In genomic region chr22:38074181-38075104, GRCh38 we compare ENCODE assay signal across 12 cellular contexts. TPM values are rescaled to one million over a fixed set of nuclear protein-coding genes. Genes with fewer than 3 reads are reported as not detected.
A peak's percentile ranks its signal among the peaks of the same experiment; 100 is the strongest.
DNase-seq lines count a peak whose midpoint lies in the region; ATAC-seq and TF ChIP-seq lines count a peak whose summit lies in the region.
"Had no signal": no experiment of that assay in that cellular context is flagged by ENCODE, and none has a peak within 500 bp of the region (broad histone marks: within the 10 kb centered on the region; RNA-seq: fewer than 3 reads in every experiment).

No MANE protein-coding gene starts in this region.

- no peaks in the 10 kb centered on the region for H3K36me3 ChIP-seq in adipocyte (ENCODE audit: control insufficient read depth, insufficient read depth, low read length, severe bottlenecking)

- H3K4me1 Mint-ChIP-seq in natural killer cell: no peaks in the 10 kb centered on the region
- H3K4me1 Mint-ChIP-seq: activated CD4-positive, alpha-beta T cell treated with anti-CD3 and anti-CD28 coated beads for 36 hours had no signal

- POLR2A ChIA-PET in AG04449 (lab: Yijun Ruan, JAX): interaction anchor here (0.6 to 0.7 kb wide), 2 partner anchors 8 to 58 kb away, joined by 3 read pairs; no protein-coding TSS in a partner anchor

- H3K27me3 ChIP-seq in adipocyte (replicated peaks; ENCODE audit: control insufficient read depth, insufficient read depth, low read length): no peaks in the 10 kb centered on the region
- H3K27me3 ChIP-seq: transverse colon had no signal

- H3K4me1 ChIP-seq in adipocyte (ENCODE audit: control insufficient read depth, insufficient read depth, low read length): no peaks in the 10 kb centered on the region
- H3K4me1 ChIP-seq: transverse colon had no signal

- no peak overlapping the region for H3K4me3 ChIP-seq in AG04449 (ENCODE audit: low read depth, low read length)
- H3K4me3 ChIP-seq in adipocyte (ENCODE audit: low read length): no peak overlapping the region
- H3K4me3 ChIP-seq in fibroblast of pulmonary artery (replicated peaks; ENCODE audit: low read depth, low read length): no peak overlapping the region
- H3K4me3 ChIP-seq: transverse colon had no signal

- no peaks in the 10 kb centered on the region for H3K9me3 ChIP-seq in adipocyte (ENCODE audit: control insufficient read depth, low read length)
- H3K9me3 ChIP-seq: transverse colon had no signal

- DNase-seq in AG04449 (ENCODE audit: low read depth, low spot score): no peak
- DNase-seq in adipocyte (ENCODE audit: low read depth): peak; percentile 27
- DNase-seq in fibroblast of pulmonary artery (ENCODE audit: low read depth): peak; percentile 58
- peak; percentile 39 for DNase-seq in myocyte (ENCODE audit: low read depth)
- no peak for DNase-seq in natural killer cell
- no peak for DNase-seq in NCI-H2107 (lab: John Stamatoyannopoulos, UW)
- DNase-seq: activated CD4-positive, alpha-beta T cell treated with anti-CD3 and anti-CD28 coated beads for 36 hours; SW 1271; transverse colon had no signal

- H3K27me3 Mint-ChIP-seq in natural killer cell (ENCODE audit: low read depth in 2 of 2): no peaks in the 10 kb centered on the region

- no peak overlapping the region for H3K27ac Mint-ChIP-seq in natural killer cell
- H3K27ac Mint-ChIP-seq: activated CD4-positive, alpha-beta T cell treated with anti-CD3 and anti-CD28 coated beads for 36 hours had no signal

- H3K9me3 Mint-ChIP-seq in natural killer cell: no peaks in the 10 kb centered on the region

- no peaks in the 10 kb centered on the region for H3K36me3 Mint-ChIP-seq in natural killer cell

- no peak for ATAC-seq in natural killer cell
- no peak for ATAC-seq in HG02884 (IDR thresholded peaks at IDR 0.05; ENCODE audit: unreplicated experiment)
- no peak for ATAC-seq in GM21619 (IDR thresholded peaks at IDR 0.05; ENCODE audit: unreplicated experiment)
- ATAC-seq: activated CD4-positive, alpha-beta T cell treated with anti-CD3 and anti-CD28 coated beads for 36 hours had no signal

- intact Hi-C loops in natural killer cell (cut with micrococcal nuclease): no loop called here

- H3K9ac ChIP-seq in adipocyte (ENCODE audit: low read length): no peak overlapping the region

- CTCF ChIA-PET in AG04449 (lab: Yijun Ruan, JAX): interaction anchor here (0.6 to 2.6 kb wide), 17 partner anchors 9 to 692 kb away, joined by 3 to 11 read pairs (median 4); partner anchors contain the start of gene PICK1

- no peak overlapping the region for H3K4me3 Mint-ChIP-seq in natural killer cell
- H3K4me3 Mint-ChIP-seq: activated CD4-positive, alpha-beta T cell treated with anti-CD3 and anti-CD28 coated beads for 36 hours had no signal

- TF ChIP-seq CTCF in AG04449 (IDR thresholded peaks at IDR 0.05; ENCODE audit: insufficient read depth, low read length, missing control alignments) (peak; percentile 79), fibroblast of pulmonary artery (IDR thresholded peaks at IDR 0.05; ENCODE audit: low read length, missing control alignments) (peak; percentile 59), natural killer cell (IDR thresholded peaks at IDR 0.05) (no peak)

RNA-seq across cellular contexts. Expression of gene SLC16A8, which starts 9.5 kb away (rescaled TPM):
- total RNA-seq in myocyte: 0.56 TPM in 1 of 2 replicates, not detected in the other
- 0.15 TPM for polyA plus RNA-seq in myocyte (2012)
- total RNA-seq in natural killer cell: 1 to 10 TPM in 1 of 3 donors, not detected in 2; 1.0 TPM
- total RNA-seq: activated CD4-positive, alpha-beta T cell treated with anti-CD3 and anti-CD28 coated beads for 36 hours; OCI-LY7; transverse colon had no signal

RNA-seq across cellular contexts. Expression of gene PICK1, which starts 17.2 kb away (rescaled TPM):
- total RNA-seq in myocyte (6.3 and 8.7 TPM in 2 replicates), natural killer cell (10 to 100 TPM; 28.4 to 30.9 (median 29.9) TPM)
- 6.0 TPM for polyA plus RNA-seq in myocyte (2012)

RNA-seq across cellular contexts. Expression of gene BAIAP2L2, which starts 36.0 kb away (rescaled TPM):
- total RNA-seq in myocyte (0.10 and 0.45 TPM in 2 replicates), natural killer cell (1 to 10 TPM in 2 of 3 donors, under 1 TPM in 1; 0.99 to 1.9 (median 1.2) TPM)
- 0.28 TPM for polyA plus RNA-seq in myocyte (2012)

Comparison
In these comparisons a context has a peak if more than half of its experiments do, and no peak if none do; other contexts are left out.
1. DNase-seq: peak in adipocyte (single experiment), fibroblast of pulmonary artery (single experiment) and myocyte (single experiment); none in AG04449 (single experiment), natural killer cell (single experiment) and NCI-H2107 (single experiment).